1 cellular context compared by ENCODE assay signal in the genomic region with DNA sequence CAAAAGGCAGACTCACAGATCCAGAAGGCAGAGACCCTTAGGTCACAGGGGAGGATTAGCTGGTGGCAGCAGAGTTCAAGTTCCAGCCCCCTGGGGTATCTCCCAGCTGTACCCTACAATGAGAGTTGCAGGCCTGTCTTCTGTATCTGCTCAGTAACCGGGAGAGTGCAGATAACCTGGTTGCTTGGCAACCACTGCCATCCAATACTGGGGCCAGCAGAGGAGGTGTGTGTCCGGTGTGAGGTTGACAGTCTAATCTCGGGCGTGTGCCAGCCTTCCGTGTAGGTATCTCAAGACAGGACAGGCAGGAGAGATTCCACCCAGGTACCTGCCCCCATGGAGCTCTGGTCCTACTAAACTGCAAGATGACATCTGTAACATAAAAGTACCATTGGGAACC.
TF ChIP-seq lines count a peak whose summit lies in the region.

No MANE protein-coding gene starts in this region.

TF ChIP-seq in K562, 482 proteins besides CTCF, POLR2A, EP300 and RAD21 (continued from another document):
- TF ChIP-seq RREB1 (CRISPR knock-in tag; IDR thresholded peaks at IDR 0.05) (peak; percentile 77; the same call in 1 of the 2 replicates), CBFA2T3 (IDR thresholded peaks at IDR 0.05) (no peak)
- TF ChIP-seq, protein P1, sequence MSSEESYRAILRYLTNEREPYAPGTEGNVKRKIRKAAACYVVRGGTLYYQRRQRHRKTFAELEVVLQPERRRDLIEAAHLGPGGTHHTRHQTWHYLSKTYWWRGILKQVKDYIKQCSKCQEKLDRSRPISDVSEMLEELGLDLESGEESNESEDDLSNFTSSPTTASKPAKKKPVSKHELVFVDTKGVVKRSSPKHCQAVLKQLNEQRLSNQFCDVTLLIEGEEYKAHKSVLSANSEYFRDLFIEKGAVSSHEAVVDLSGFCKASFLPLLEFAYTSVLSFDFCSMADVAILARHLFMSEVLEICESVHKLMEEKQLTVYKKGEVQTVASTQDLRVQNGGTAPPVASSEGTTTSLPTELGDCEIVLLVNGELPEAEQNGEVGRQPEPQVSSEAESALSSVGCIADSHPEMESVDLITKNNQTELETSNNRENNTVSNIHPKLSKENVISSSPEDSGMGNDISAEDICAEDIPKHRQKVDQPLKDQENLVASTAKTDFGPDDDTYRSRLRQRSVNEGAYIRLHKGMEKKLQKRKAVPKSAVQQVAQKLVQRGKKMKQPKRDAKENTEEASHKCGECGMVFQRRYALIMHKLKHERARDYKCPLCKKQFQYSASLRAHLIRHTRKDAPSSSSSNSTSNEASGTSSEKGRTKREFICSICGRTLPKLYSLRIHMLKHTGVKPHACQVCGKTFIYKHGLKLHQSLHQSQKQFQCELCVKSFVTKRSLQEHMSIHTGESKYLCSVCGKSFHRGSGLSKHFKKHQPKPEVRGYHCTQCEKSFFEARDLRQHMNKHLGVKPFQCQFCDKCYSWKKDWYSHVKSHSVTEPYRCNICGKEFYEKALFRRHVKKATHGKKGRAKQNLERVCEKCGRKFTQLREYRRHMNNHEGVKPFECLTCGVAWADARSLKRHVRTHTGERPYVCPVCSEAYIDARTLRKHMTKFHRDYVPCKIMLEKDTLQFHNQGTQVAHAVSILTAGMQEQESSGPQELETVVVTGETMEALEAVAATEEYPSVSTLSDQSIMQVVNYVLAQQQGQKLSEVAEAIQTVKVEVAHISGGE (CRISPR knock-in tag; IDR thresholded peaks at IDR 0.05) = no peak
- TF ChIP-seq, protein P2, sequence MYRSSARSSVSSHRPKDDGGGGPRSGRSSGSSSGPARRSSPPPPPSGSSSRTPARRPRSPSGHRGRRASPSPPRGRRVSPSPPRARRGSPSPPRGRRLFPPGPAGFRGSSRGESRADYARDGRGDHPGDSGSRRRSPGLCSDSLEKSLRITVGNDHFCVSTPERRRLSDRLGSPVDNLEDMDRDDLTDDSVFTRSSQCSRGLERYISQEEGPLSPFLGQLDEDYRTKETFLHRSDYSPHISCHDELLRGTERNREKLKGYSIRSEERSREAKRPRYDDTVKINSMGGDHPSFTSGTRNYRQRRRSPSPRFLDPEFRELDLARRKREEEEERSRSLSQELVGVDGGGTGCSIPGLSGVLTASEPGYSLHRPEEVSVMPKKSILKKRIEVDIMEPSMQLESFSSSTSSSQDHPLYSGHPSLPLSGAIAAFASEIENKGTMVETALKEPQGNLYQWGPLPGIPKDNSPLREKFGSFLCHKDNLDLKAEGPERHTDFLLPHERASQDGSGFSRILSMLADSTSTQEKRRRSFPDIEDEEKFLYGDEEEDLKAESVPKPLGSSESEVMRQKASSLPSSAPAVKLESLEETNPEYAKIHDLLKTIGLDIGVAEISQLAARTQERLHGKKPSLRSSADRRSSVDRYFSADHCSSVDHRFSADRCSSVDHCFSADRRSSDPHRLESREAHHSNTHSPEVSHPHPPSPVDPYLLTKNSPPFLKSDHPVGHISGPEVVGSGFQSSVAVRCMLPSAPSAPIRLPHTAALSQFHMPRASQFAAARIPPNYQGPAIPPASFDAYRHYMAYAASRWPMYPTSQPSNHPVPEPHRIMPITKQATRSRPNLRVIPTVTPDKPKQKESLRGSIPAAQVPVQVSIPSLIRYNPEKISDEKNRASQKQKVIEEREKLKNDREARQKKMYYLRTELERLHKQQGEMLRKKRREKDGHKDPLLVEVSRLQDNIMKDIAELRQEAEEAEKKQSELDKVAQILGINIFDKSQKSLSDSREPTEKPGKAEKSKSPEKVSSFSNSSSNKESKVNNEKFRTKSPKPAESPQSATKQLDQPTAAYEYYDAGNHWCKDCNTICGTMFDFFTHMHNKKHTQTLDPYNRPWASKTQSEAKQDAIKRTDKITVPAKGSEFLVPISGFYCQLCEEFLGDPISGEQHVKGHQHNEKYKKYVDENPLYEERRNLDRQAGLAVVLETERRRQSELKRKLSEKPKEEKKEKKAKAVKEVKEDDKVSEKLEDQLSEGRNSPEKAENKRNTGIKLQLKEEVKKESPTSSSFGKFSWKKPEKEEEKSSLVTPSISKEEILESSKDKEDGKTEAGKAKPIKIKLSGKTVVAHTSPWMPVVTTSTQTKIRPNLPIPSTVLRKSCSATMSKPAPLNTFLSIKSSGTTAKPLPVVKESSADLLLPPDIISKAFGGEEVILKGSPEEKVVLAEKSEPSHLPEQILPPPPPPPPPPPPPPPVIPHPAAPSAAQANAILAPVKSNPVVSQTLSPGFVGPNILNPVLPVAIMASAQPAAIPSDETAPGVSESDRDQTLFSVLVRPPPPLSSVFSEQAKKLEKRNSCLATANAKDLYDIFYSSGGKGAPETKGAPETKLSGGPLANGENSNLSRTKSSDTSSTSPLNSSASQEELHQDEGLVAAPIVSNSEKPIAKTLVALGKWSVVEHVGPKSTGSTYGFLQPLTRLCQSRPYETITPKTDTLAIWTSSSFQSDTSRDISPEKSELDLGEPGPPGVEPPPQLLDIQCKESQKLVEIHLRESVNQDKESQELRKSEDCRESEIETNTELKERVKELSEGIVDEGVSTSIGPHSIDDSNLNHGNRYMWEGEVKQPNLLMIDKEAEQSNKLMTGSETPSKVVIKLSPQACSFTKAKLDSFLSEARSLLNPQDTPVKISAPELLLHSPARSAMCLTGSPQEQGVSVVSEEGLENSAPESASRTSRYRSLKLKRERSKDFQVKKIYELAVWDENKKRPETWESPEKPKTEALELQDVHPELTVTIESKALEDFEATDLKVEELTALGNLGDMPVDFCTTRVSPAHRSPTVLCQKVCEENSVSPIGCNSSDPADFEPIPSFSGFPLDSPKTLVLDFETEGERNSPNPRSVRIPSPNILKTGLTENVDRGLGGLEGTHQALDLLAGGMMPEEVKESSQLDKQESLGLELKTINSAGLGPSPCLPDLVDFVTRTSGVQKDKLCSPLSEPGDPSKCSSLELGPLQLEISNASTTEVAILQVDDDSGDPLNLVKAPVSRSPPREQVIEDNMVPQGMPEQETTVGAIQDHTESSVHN (IDR thresholded peaks at IDR 0.05; ENCODE audit: borderline replicate concordance in 1 of 2, low read depth in 1 of 2) = no peak
TF ChIP-seq in K562: peak in this region for 3.
